ENCODE assay signal across 1 cellular context in the genomic region with DNA sequence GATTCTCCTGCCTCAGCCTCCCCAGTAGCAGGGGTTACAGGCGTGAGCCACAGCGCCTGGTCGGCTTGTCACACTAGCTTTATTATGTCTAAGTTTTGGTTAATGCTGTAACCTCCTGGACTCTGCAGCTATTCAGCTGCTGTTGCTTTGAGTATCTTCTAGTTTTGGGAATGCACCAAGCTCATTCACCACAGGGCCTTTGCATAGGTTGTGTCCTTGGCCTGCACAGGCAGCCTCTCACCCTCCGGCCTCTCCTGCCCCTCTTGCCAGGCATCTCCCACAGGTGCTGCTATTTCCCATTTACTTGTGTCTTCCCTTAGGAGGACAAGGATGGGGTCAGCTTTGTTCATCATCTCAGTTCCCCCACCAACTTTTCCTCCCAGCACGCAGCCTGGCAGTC.
TF ChIP-seq lines count a peak whose summit lies in the region.

No MANE protein-coding gene starts in this region.

TF ChIP-seq in A549, 52 proteins besides CTCF, POLR2A, EP300 and RAD21:
- TF ChIP-seq MAX (IDR thresholded peaks at IDR 0.05) = no peak
- no peak for TF ChIP-seq RNF2 (IDR thresholded peaks at IDR 0.05; ENCODE audit: borderline replicate concordance, low read depth)
- TF ChIP-seq SMC3 (IDR thresholded peaks at IDR 0.05) = no peak
- no peak for TF ChIP-seq NR3C1 (IDR thresholded peaks at IDR 0.05)
- TF ChIP-seq ZSCAN20 (CRISPR knock-in tag; IDR thresholded peaks at IDR 0.05) = no peak
- no peak for TF ChIP-seq FOXS1 (CRISPR knock-in tag; IDR thresholded peaks at IDR 0.05)
